ENCODE assay signal across 16 cellular contexts in genomic region chr4:123363729-123364128, GRCh38. TPM values are rescaled to one million over a fixed set of nuclear protein-coding genes. Genes with fewer than 3 reads are reported as not detected.
DNase-seq lines count a peak whose midpoint lies in the region; ATAC-seq, FAIRE-seq and TF ChIP-seq lines count a peak whose summit lies in the region.
"Had no signal": no experiment of that assay in that cellular context is flagged by ENCODE, and none has a peak within 500 bp of the region (broad histone marks: within the 10 kb centered on the region; RNA-seq: fewer than 3 reads in every experiment).

No MANE protein-coding gene starts in this region.

- no peak for TF ChIP-seq EP300 in GM12878 (IDR thresholded peaks at IDR 0.05; ENCODE audit: borderline replicate concordance in 1 of 2, control insufficient read depth in 1 of 2, low read depth in 2 of 2, low read length in 2 of 2)

- intact Hi-C loops in GM12878 (cut with micrococcal nuclease; ENCODE audit: unreplicated experiment) = no loop called here

- in situ Hi-C loops in GM12878 (cut with MboI) = no loop called here

- H2AFZ ChIP-seq in GM12878 (ENCODE audit: control insufficient read depth, low read depth, low read length) = no peak overlapping the region

- CTCF ChIA-PET in GM12878 (lab: Yijun Ruan, JAX) = no interaction called here

- no peak for TF ChIP-seq POLR2A in GM12878 (IDR thresholded peaks at IDR 0.05; ENCODE audit: low read depth, low read length)

- DNase-seq in GM12878 (ENCODE audit: low read depth, low spot score) (no peak), NCI-H345 treated with DMSO at 0.1 percent for 48 hours (lab: John Stamatoyannopoulos, UW; ENCODE audit: unreplicated experiment) (no peak), SK-N-DZ (ENCODE audit: low spot score) (no peak), NCI-H187 treated with DMSO at 0.1 percent for 48 hours (lab: John Stamatoyannopoulos, UW) (no peak)
- no peak for DNase-seq in stimulated activated CD4-positive, alpha-beta T cell treated with anti-CD3 and anti-CD28 coated beads, Interleukin-4, amount 100 ng/mL, for 1 hour
- DNase-seq: activated CD8-positive, alpha-beta memory T cell treated with anti-CD3 and anti-CD28 coated beads, Interleukin-2, amount 10 ng/mL, durations not matched to agents 7 days and 5 days; COR-L47; NCI-H524 treated with DMSO at 0.1 percent for 48 hours; stomach; T-helper 2 cell had no signal

- H4K20me1 ChIP-seq in GM12878 (ENCODE audit: control insufficient read depth, insufficient read depth) = no peaks in the 10 kb centered on the region

- H3K9ac ChIP-seq in GM12878 (ENCODE audit: control insufficient read depth, insufficient read depth, low read length) = no peak overlapping the region
- H3K9ac ChIP-seq: KMS-11 had no signal

- no peak overlapping the region for H3K4me3 ChIP-seq in GM12878
- H3K4me3 ChIP-seq: stomach had no signal

- BruUV-seq in GM12878 (replicated peaks; lab: Mats Ljungman, UMichigan) = no TSS peak

- no peaks in the 10 kb centered on the region for H3K79me2 ChIP-seq in GM12878 (ENCODE audit: control insufficient read depth, insufficient read depth, low read length)

- peaks cover 5% of the 10 kb centered on the region for H3K4me1 ChIP-seq in GM12878 (ENCODE audit: control insufficient read depth, insufficient read depth, low read length)

- SMC1A ChIA-PET in GM12878 (lab: Charles Lee; ENCODE audit: uncharacterized antibody, unreplicated experiment) = no interaction called here

- FAIRE-seq in GM12878 (lab: Jason Lieb, UNC) = peak; percentile 23
- FAIRE-seq: astrocyte had no signal

- no peaks in the 10 kb centered on the region for H3K27me3 ChIP-seq in GM12878 (replicated peaks in 1 of 2; ENCODE audit: control insufficient read depth in 2 of 2, insufficient read depth in 2 of 2, low read length in 1 of 2)
- H3K27me3 ChIP-seq: stomach had no signal

- RAD21 ChIA-PET in GM12878 (lab: Charles Lee; ENCODE audit: unreplicated experiment) = no interaction called here

- H3K9me3 ChIP-seq in GM12878 (replicated peaks; ENCODE audit: control insufficient read depth, insufficient read depth, low read length) = no peaks in the 10 kb centered on the region
- H3K9me3 ChIP-seq: stomach had no signal

- POLR2A ChIA-PET in GM12878 (lab: Charles Lee) = no interaction called here

- no peak for TF ChIP-seq RAD21 in GM12878 (IDR thresholded peaks at IDR 0.05; ENCODE audit: insufficient read depth, low read depth, low read length)

- H3K36me3 ChIP-seq in GM12878 (ENCODE audit: control insufficient read depth in 2 of 2, insufficient read depth in 2 of 2, low read length in 1 of 2) = no peaks in the 10 kb centered on the region
- H3K36me3 ChIP-seq: stomach had no signal

- TF ChIP-seq CTCF in GM12878 (IDR thresholded peaks at IDR 0.05 in 2 of 3, conservative IDR thresholded peaks at IDR 0.05 in 1 of 3; ENCODE audit: control insufficient read depth in 2 of 3, extremely low read depth in 1 of 3, insufficient read depth in 1 of 3, low read depth in 3 of 3, low read length in 3 of 3) = no peak

- no peak overlapping the region for H3K4me2 ChIP-seq in GM12878 (ENCODE audit: control insufficient read depth, insufficient read depth)
- H3K4me2 ChIP-seq: KMS-11 had no signal

- H3K27ac ChIP-seq in GM12878 (ENCODE audit: control insufficient read depth, insufficient read depth) = no peak overlapping the region
- H3K27ac ChIP-seq: KMS-11, stomach had no signal

- WGBS in GM12878 (ENCODE audit: insufficient coverage, insufficient replicate concordance, low lambda C conversion rate, missing lambda C conversion rate) = 35% methylated on average over 2 of the region's 2 CpGs

- ATAC-seq in GM18870 (IDR thresholded peaks at IDR 0.05; ENCODE audit: unreplicated experiment) = peak; percentile 77
- peak; percentile 91 for ATAC-seq in GM21717 (IDR thresholded peaks at IDR 0.05; ENCODE audit: unreplicated experiment)
- ATAC-seq in HG03139 (IDR thresholded peaks at IDR 0.05; ENCODE audit: unreplicated experiment) = peak; percentile 84
- ATAC-seq in GM12878 = peak; percentile 89
- ATAC-seq: activated CD8-positive, alpha-beta memory T cell treated with anti-CD3 and anti-CD28 coated beads, Interleukin-2, amount 10 ng/mL, durations not matched to agents 7 days and 5 days; natural killer cell treated with Interleukin-12 subunit alpha and Interleukin-12 subunit beta and Interleukin-15 and Interleukin-18, amount 100 ng/mL, for 72 hours had no signal

TF ChIP-seq in GM12878, 131 proteins besides CTCF, POLR2A, EP300 and RAD21:
- no peak for TF ChIP-seq BCL3 (IDR thresholded peaks at IDR 0.05; ENCODE audit: borderline replicate concordance, insufficient read depth, low read depth, low read length, poor library complexity, severe bottlenecking)
- 0 out of 2 replicates have a peak, but pooled peaks have one; percentile 7 for TF ChIP-seq PKNOX1 (IDR thresholded peaks at IDR 0.05)
- no peak for TF ChIP-seq PML (IDR thresholded peaks at IDR 0.05; ENCODE audit: low read length)
- TF ChIP-seq SPI1 (IDR thresholded peaks at IDR 0.05; ENCODE audit: borderline replicate concordance, insufficient read depth, low read depth, low read length) = peak; percentile 83

RNA-seq across cellular contexts. Expression of gene SPRY1, which starts 32.9 kb away (rescaled TPM):
- total RNA-seq in GM12878 (2013; cell fraction: nucleolus; rRNA removed) = 4.5 and 4.8 TPM in 2 replicates
- 0.11 and 0.40 TPM in 2 replicates for total RNA-seq in GM12878 (2014; rRNA removed)
- total RNA-seq in GM12878 (2014; rRNA removed; fragmentation: Illumina TruSeq; extraction: Trizol) = 0.27 and 0.28 TPM in 2 replicates
- total RNA-seq in GM12878 (2021) = 0.56 and 0.67 TPM in 2 replicates
- not detected for polyA plus RNA-seq in GM12878 (2011; ENCODE audit: low read depth)
- polyA plus RNA-seq in GM12878 (2011; rRNA removed) = 5.5 and 5.7 TPM in 2 replicates
- polyA plus RNA-seq in GM12878 (2011; cell fraction: cytosol; rRNA removed) = 3.4 and 4.8 TPM in 2 replicates
- polyA plus RNA-seq in GM12878 (2011; cell fraction: nucleus; rRNA removed) = 6.4 and 6.6 TPM in 2 replicates
- 0.46 and 0.76 TPM in 2 replicates for polyA plus RNA-seq in GM12878 (2012)
- 0.06 and 0.15 TPM in 2 replicates for polyA plus RNA-seq in GM12878 (2014; fragmentation: Illumina TruSeq; extraction: Trizol)
- polyA plus RNA-seq in GM12878 (2014; fragmentation: Nextera tagmentation; extraction: Ambion mirVana) = under 1 TPM in 1 of 2 experiments, not detected in 1; 0.05 TPM
- polyA plus RNA-seq in GM12878 (2014; rRNA removed) = 0.12 and 0.75 TPM in 2 replicates
- polyA plus RNA-seq in GM12878 (2016; fragmentation: Nextera tagmentation; extraction: Ambion mirVana) = under 1 TPM in 1 of 2 experiments, not detected in 1; 0.20 TPM
- polyA minus RNA-seq in GM12878 (2011; rRNA and poly(A)+ RNA removed) = 5.6 and 6.9 TPM in 2 replicates
- 1.4 and 4.1 TPM in 2 replicates for polyA minus RNA-seq in GM12878 (2011; cell fraction: cytosol; rRNA and poly(A)+ RNA removed)
- polyA minus RNA-seq in GM12878 (2011; cell fraction: nucleus; rRNA and poly(A)+ RNA removed) = 8.9 and 10.3 TPM in 2 replicates
- polyA plus RNA-seq in SK-N-DZ (2014; cell fraction: cytosol; rRNA removed) = 2.2 and 2.6 TPM in 2 replicates
- 1.9 and 4.1 TPM in 2 replicates for polyA plus RNA-seq in SK-N-DZ (2014; cell fraction: nucleus; rRNA removed)
